ENCODE assay signal across 9 cellular contexts in genomic region chr19:17406039-17406886, GRCh38. TPM values are rescaled to one million over a fixed set of nuclear protein-coding genes. Genes with fewer than 3 reads are reported as not detected.
DNase-seq lines count a peak whose midpoint lies in the region; ATAC-seq and TF ChIP-seq lines count a peak whose summit lies in the region.
"Had no signal": no experiment of that assay in that cellular context is flagged by ENCODE, and none has a peak within 500 bp of the region (broad histone marks: within the 10 kb centered on the region; RNA-seq: fewer than 3 reads in every experiment).

No MANE protein-coding gene starts in this region.

- TF ChIP-seq RAD21 in SK-N-SH (IDR thresholded peaks at IDR 0.05; ENCODE audit: low read length): no peak

- peak overlapping the region; percentile 94 for H3K4me3 Mint-ChIP-seq in activated naive CD4-positive, alpha-beta T cell treated with anti-CD3 and anti-CD28 coated beads, Interleukin-2, amount 10 ng/mL, durations not matched to agents 7 days and 5 days

- H3K36me3 ChIP-seq in SK-N-SH (replicated peaks in 1 of 2; ENCODE audit: control insufficient read depth in 1 of 2, insufficient read depth in 2 of 2, low read length in 1 of 2) (no peaks in the 10 kb centered on the region), HUES48 (ENCODE audit: control insufficient read depth, insufficient read depth, low read length) (no peaks in the 10 kb centered on the region; the same call in 1 of the 2 replicates), lower lobe of right lung (peaks cover 11% of the 10 kb centered on the region), transverse colon (no peaks in the 10 kb centered on the region), smooth muscle cell (ENCODE audit: low read depth) (no peaks in the 10 kb centered on the region)

- TF ChIP-seq CTCF in SK-N-SH (IDR thresholded peaks at IDR 0.05) (no peak), lower lobe of right lung (IDR thresholded peaks at IDR 0.05) (no peak), transverse colon (IDR thresholded peaks at IDR 0.05) (no peak), smooth muscle cell (IDR thresholded peaks at IDR 0.05; ENCODE audit: borderline replicate concordance, insufficient read depth, poor library complexity, severe bottlenecking) (no peak)

- no peak for TF ChIP-seq POLR2A in transverse colon (IDR thresholded peaks at IDR 0.05)

- POLR2A ChIA-PET in SK-N-SH (lab: Yijun Ruan, JAX): no interaction called here

- intact Hi-C loops in lower lobe of right lung (cut with DNase I): no loop called here
- intact Hi-C loops in transverse colon (cut with DNase I; ENCODE audit: low total_unique reads): no loop called here

- H3K4me2 ChIP-seq in SK-N-SH: no peak overlapping the region
- H3K4me2 ChIP-seq in smooth muscle cell: no peak overlapping the region

- H4K20me1 ChIP-seq in SK-N-SH (ENCODE audit: insufficient read depth) (no peaks in the 10 kb centered on the region), smooth muscle cell (ENCODE audit: low read depth) (no peaks in the 10 kb centered on the region)

- TF ChIP-seq EP300 in SK-N-SH (IDR thresholded peaks at IDR 0.05; ENCODE audit: borderline replicate concordance in 1 of 2, low read depth in 1 of 2, low read length in 1 of 2) (no peak), transverse colon (IDR thresholded peaks at IDR 0.05; ENCODE audit: low read depth) (no peak)

- H3K4me1 Mint-ChIP-seq in activated naive CD4-positive, alpha-beta T cell treated with anti-CD3 and anti-CD28 coated beads, Interleukin-2, amount 10 ng/mL, durations not matched to agents 7 days and 5 days: peaks cover 51% of the 10 kb centered on the region

- H3K27ac ChIP-seq in SK-N-SH (ENCODE audit: low read depth in 2 of 2, low read length in 1 of 2): peak overlapping the region in 1 of 2 experiments; percentile 9; a peak in 1 of 4 replicates
- H3K27ac ChIP-seq in HUES48 (ENCODE audit: low read depth, low read length): peak overlapping the region; percentile 95
- peak overlapping the region; percentile 85 for H3K27ac ChIP-seq in lower lobe of right lung
- peak overlapping the region; percentile 79 to 86 (median 86) for H3K27ac ChIP-seq in transverse colon
- no peak overlapping the region for H3K27ac ChIP-seq in smooth muscle cell (ENCODE audit: low read depth)

- H3K9ac ChIP-seq in SK-N-SH: no peak overlapping the region
- H3K9ac ChIP-seq in HUES48 (ENCODE audit: low read depth, low read length): 0 out of 2 replicates have a peak overlapping the region, but pooled peaks have one; percentile 10
- H3K9ac ChIP-seq in smooth muscle cell (ENCODE audit: low read depth): no peak overlapping the region

- WGBS in SK-N-SH (ENCODE audit: low lambda C conversion rate): 90% methylated on average over 10 of the region's 10 CpGs
- WGBS in transverse colon (ENCODE audit: low coverage in 1 of 2), 2 donors: 65% methylated on average over 10 of the region's 10 CpGs; no CpG with 5 or more reads in 1 of the 2 donors
- 69% methylated on average over 10 of the region's 10 CpGs for WGBS in smooth muscle cell (ENCODE audit: low lambda C conversion rate)

- peaks cover 23% of the 10 kb centered on the region for H3K36me3 Mint-ChIP-seq in activated naive CD4-positive, alpha-beta T cell treated with anti-CD3 and anti-CD28 coated beads, Interleukin-2, amount 10 ng/mL, durations not matched to agents 7 days and 5 days

- H3F3A ChIP-seq in SK-N-SH (replicated peaks; ENCODE audit: insufficient read depth) (no peaks in the 10 kb centered on the region), smooth muscle cell (ENCODE audit: low read depth) (no peaks in the 10 kb centered on the region)

- H3K4me1 ChIP-seq in SK-N-SH (ENCODE audit: control insufficient read depth in 1 of 2, insufficient read depth in 2 of 2, low read depth in 1 of 2, low read length in 1 of 2): peaks cover 0 to 23% of the 10 kb centered on the region in 2 experiments; a peak in 1 of 4 replicates
- peaks cover 8% of the 10 kb centered on the region; the same call in 1 of the 2 replicates for H3K4me1 ChIP-seq in HUES48 (ENCODE audit: control insufficient read depth, insufficient read depth, low read length)
- peaks cover 25% of the 10 kb centered on the region for H3K4me1 ChIP-seq in lower lobe of right lung
- peaks cover 8 to 37% (median 10%) of the 10 kb centered on the region in 4 donors for H3K4me1 ChIP-seq in transverse colon
- peaks cover 15% of the 10 kb centered on the region for H3K4me1 ChIP-seq in smooth muscle cell (ENCODE audit: low read depth)

- H2AFZ ChIP-seq in SK-N-SH (ENCODE audit: low read depth): no peak overlapping the region; the same call in 1 of the 2 replicates
- no peak overlapping the region for H2AFZ ChIP-seq in smooth muscle cell (ENCODE audit: low read depth)

- H3K9me3 ChIP-seq in SK-N-SH (no peaks in the 10 kb centered on the region), HUES48 (ENCODE audit: control insufficient read depth, insufficient read depth, low read length) (no peaks in the 10 kb centered on the region), lower lobe of right lung (no peaks in the 10 kb centered on the region), transverse colon (no peaks in the 10 kb centered on the region), smooth muscle cell (replicated peaks; ENCODE audit: low read depth) (no peaks in the 10 kb centered on the region)

- H3K27me3 Mint-ChIP-seq in activated naive CD4-positive, alpha-beta T cell treated with anti-CD3 and anti-CD28 coated beads, Interleukin-2, amount 10 ng/mL, durations not matched to agents 7 days and 5 days: no peaks in the 10 kb centered on the region

- in situ Hi-C loops in transverse colon (cut with MboI; ENCODE audit: low pct_ligation_motif_present in 1 of 4, low pct_unique_long_range_greater_than_20kb in 1 of 4, low sequenced_read_pairs in 3 of 4): no loop called here

- no peaks in the 10 kb centered on the region for H3K79me2 ChIP-seq in SK-N-SH (ENCODE audit: insufficient read depth)
- H3K79me2 ChIP-seq in smooth muscle cell (ENCODE audit: low read depth): no peaks in the 10 kb centered on the region

- H3K4me3 ChIP-seq in SK-N-SH (ENCODE audit: low read depth in 2 of 2, low read length in 1 of 2) (no peak overlapping the region), HUES48 (ENCODE audit: low read depth, low read length) (no peak overlapping the region), lower lobe of right lung (peak overlapping the region; percentile 72), transverse colon (peak overlapping the region in 3 of 4 donors; percentile 16 to 51 (median 28)), smooth muscle cell (no peak overlapping the region)

- H3K27ac Mint-ChIP-seq in activated naive CD4-positive, alpha-beta T cell treated with anti-CD3 and anti-CD28 coated beads, Interleukin-2, amount 10 ng/mL, durations not matched to agents 7 days and 5 days: peak overlapping the region; percentile 97

- H3K9me3 Mint-ChIP-seq in activated naive CD4-positive, alpha-beta T cell treated with anti-CD3 and anti-CD28 coated beads, Interleukin-2, amount 10 ng/mL, durations not matched to agents 7 days and 5 days: no peaks in the 10 kb centered on the region

- DNase-seq in SK-N-SH: peak; percentile 10
- DNase-seq in activated naive CD4-positive, alpha-beta T cell treated with anti-CD3 and anti-CD28 coated beads, Interleukin-2, amount 10 ng/mL, durations not matched to agents 7 days and 5 days: peak; percentile 49
- no peak for DNase-seq in lower lobe of right lung
- peak; percentile 48 for DNase-seq in transverse colon
- no peak for DNase-seq in smooth muscle cell (lab: John Stamatoyannopoulos, UW; ENCODE audit: unreplicated experiment)
- DNase-seq in NCI-H146 treated with DMSO at 0.1 percent for 48 hours (lab: John Stamatoyannopoulos, UW; ENCODE audit: unreplicated experiment): no peak

- H3K27me3 ChIP-seq in SK-N-SH (ENCODE audit: insufficient read depth): no peaks in the 10 kb centered on the region
- H3K27me3 ChIP-seq in HUES48 (ENCODE audit: control insufficient read depth, insufficient read depth, low read length): no peaks in the 10 kb centered on the region
- no peaks in the 10 kb centered on the region for H3K27me3 ChIP-seq in lower lobe of right lung (ENCODE audit: low read depth)
- no peaks in the 10 kb centered on the region for H3K27me3 ChIP-seq in transverse colon
- no peaks in the 10 kb centered on the region for H3K27me3 ChIP-seq in smooth muscle cell (ENCODE audit: low read depth)

- CTCF ChIA-PET in SK-N-SH (lab: Yijun Ruan, JAX): interaction anchor here (0.6 to 1.5 kb wide), 4 partner anchors 14 to 20 kb away, joined by 3 to 8 read pairs (median 4); no protein-coding TSS in a partner anchor
- CTCF ChIA-PET in activated naive CD4-positive, alpha-beta T cell treated with anti-CD3 and anti-CD28 coated beads, Interleukin-2, amount 10 ng/mL, durations not matched to agents 7 days and 5 days (lab: Charles Lee): interaction anchor here (0.6 to 1.9 kb wide), 4 partner anchors 13 to 61 kb away, joined by 3 to 5 read pairs (median 4); partner anchors contain the start of gene TMEM221

- ATAC-seq in SK-N-SH treated with all-trans-retinoic acid at 6 μM for 48 hours (no peak), lower lobe of right lung (peak; percentile 6 to 25)

- no peaks in the 10 kb centered on the region for H3K9me2 ChIP-seq in SK-N-SH

RNA-seq across cellular contexts. Expression of gene BST2, which starts 0.8 kb away (rescaled TPM):
- polyA plus RNA-seq in SK-N-SH (2012; rRNA removed) (5.7 and 5.9 TPM in 2 replicates), smooth muscle cell (14.4 and 22.4 TPM in 2 replicates)
- 4.8 and 6.0 TPM in 2 replicates for polyA plus RNA-seq in SK-N-SH (2012; cell fraction: cytosol; rRNA removed)
- 1.4 and 2.9 TPM in 2 replicates for polyA plus RNA-seq in SK-N-SH (2012; cell fraction: nucleus; rRNA removed)
- total RNA-seq in lower lobe of right lung (165 TPM), transverse colon (10 to 100 TPM in 3 of 4 donors, 1 to 10 TPM in 1; 5.6 to 39.2 (median 19.9) TPM), smooth muscle cell (3.7 and 5.2 TPM in 2 replicates)

RNA-seq across cellular contexts. Expression of gene CCDC194, which starts 12.3 kb away (rescaled TPM):
- polyA plus RNA-seq in SK-N-SH (2012; rRNA removed) (not detected in 2 replicates), smooth muscle cell (not detected in 2 replicates)
- polyA plus RNA-seq in SK-N-SH (2012; cell fraction: cytosol; rRNA removed): not detected in 2 replicates
- polyA plus RNA-seq in SK-N-SH (2012; cell fraction: nucleus; rRNA removed): 0.08 TPM in 1 of 2 replicates, not detected in the other
- total RNA-seq in lower lobe of right lung (1.5 TPM), transverse colon (not detected), smooth muscle cell (not detected in 2 replicates)
- polyA plus RNA-seq: AG04450 had no signal

RNA-seq across cellular contexts. Expression of gene MVB12A, which starts 13.6 kb away (rescaled TPM):
- polyA plus RNA-seq in SK-N-SH (2012; rRNA removed) (63.0 and 63.9 TPM in 2 replicates), smooth muscle cell (89.6 and 98.1 TPM in 2 replicates)
- 24.9 and 43.9 TPM in 2 replicates for polyA plus RNA-seq in SK-N-SH (2012; cell fraction: cytosol; rRNA removed)
- 80.2 and 102 TPM in 2 replicates for polyA plus RNA-seq in SK-N-SH (2012; cell fraction: nucleus; rRNA removed)
- total RNA-seq in lower lobe of right lung (45.3 TPM), transverse colon (10 to 100 TPM; 22.9 to 84.2 (median 83.1) TPM), smooth muscle cell (46.6 and 68.1 TPM in 2 replicates)

RNA-seq across cellular contexts. Expression of gene PLVAP, which starts 29.1 kb away (rescaled TPM):
- not detected in 2 replicates for polyA plus RNA-seq in SK-N-SH (2012; rRNA removed)
- not detected in 2 replicates for polyA plus RNA-seq in SK-N-SH (2012; cell fraction: cytosol; rRNA removed)
- not detected in 2 replicates for polyA plus RNA-seq in SK-N-SH (2012; cell fraction: nucleus; rRNA removed)
- total RNA-seq in lower lobe of right lung: 25.9 TPM
- total RNA-seq in transverse colon: 10 to 100 TPM in 3 of 4 donors, 1 to 10 TPM in 1; 3.0 to 37.0 (median 19.2) TPM
- 0.31 TPM in 1 of 2 replicates, not detected in the other for total RNA-seq in smooth muscle cell
- polyA plus RNA-seq in smooth muscle cell: not detected in 2 replicates
- polyA plus RNA-seq: AG04450 had no signal

RNA-seq across cellular contexts. Expression of gene TMEM221, which starts 42.2 kb away (rescaled TPM):
- 0.41 and 0.62 TPM in 2 replicates for polyA plus RNA-seq in SK-N-SH (2012; rRNA removed)
- 0.22 and 0.30 TPM in 2 replicates for polyA plus RNA-seq in SK-N-SH (2012; cell fraction: cytosol; rRNA removed)
- polyA plus RNA-seq in SK-N-SH (2012; cell fraction: nucleus; rRNA removed): 0.56 and 0.60 TPM in 2 replicates
- not detected for total RNA-seq in lower lobe of right lung
- under 1 TPM in 1 of 4 donors, not detected in 3; 0.48 TPM for total RNA-seq in transverse colon
- total RNA-seq in smooth muscle cell: 0.31 and 1.5 TPM in 2 replicates
- 0.63 and 1.5 TPM in 2 replicates for polyA plus RNA-seq in smooth muscle cell

Comparison
In these comparisons a context has a peak if more than half of its experiments do, and no peak if none do; other contexts are left out.
1. DNase-seq: peak in SK-N-SH (single experiment), activated naive CD4-positive, alpha-beta T cell treated with anti-CD3 and anti-CD28 coated beads, Interleukin-2, amount 10 ng/mL, durations not matched to agents 7 days and 5 days (single experiment) and transverse colon (single experiment); none in lower lobe of right lung (single experiment), smooth muscle cell (single experiment) and NCI-H146 treated with DMSO at 0.1 percent for 48 hours (single experiment).
2. H3K4me3 ChIP-seq: peak in lower lobe of right lung (single experiment) and transverse colon (3 of 4); none in SK-N-SH (0 of 2), HUES48 (single experiment) and smooth muscle cell (single experiment).